In genomic region chr4:114146947-114147618, GRCh38 we compare ENCODE assay signal across 13 cellular contexts.
A peak's percentile ranks its signal among the peaks of the same experiment; 100 is the strongest.
DNase-seq lines count a peak whose midpoint lies in the region; ATAC-seq, FAIRE-seq and TF ChIP-seq lines count a peak whose summit lies in the region.
"Had no signal": no experiment of that assay in that cellular context is flagged by ENCODE, and none has a peak within 500 bp of the region (broad histone marks: within the 10 kb centered on the region; RNA-seq: fewer than 3 reads in every experiment).

No MANE protein-coding gene starts in this region.

- peaks cover 3% of the 10 kb centered on the region for H3K9me3 Mint-ChIP-seq in activated naive CD4-positive, alpha-beta T cell treated with anti-CD3 and anti-CD28 coated beads for 36 hours
- peaks cover 0 to 6% of the 10 kb centered on the region in 2 donors for H3K9me3 Mint-ChIP-seq in activated naive CD4-positive, alpha-beta T cell treated with anti-CD3 and anti-CD28 coated beads, Interleukin-2, amount 50 U/mL, for 72 hours

- no peak for TF ChIP-seq POLR2A in K562 (conservative IDR thresholded peaks at IDR 0.05)

- H3K79me2 ChIP-seq in K562 (ENCODE audit: control insufficient read depth, insufficient read depth, low read length), result no peaks in the 10 kb centered on the region

- no peak for TF ChIP-seq CTCF in K562 (IDR thresholded peaks at IDR 0.05 in 2 of 3, conservative IDR thresholded peaks at IDR 0.05 in 1 of 3; ENCODE audit: insufficient read depth in 2 of 3, low read depth in 1 of 3, low read length in 3 of 3)

- CTCF ChIA-PET in activated naive CD4-positive, alpha-beta T cell treated with anti-CD3 and anti-CD28 coated beads for 36 hours (lab: Charles Lee), result no interaction called here
- CTCF ChIA-PET in K562 (lab: Yijun Ruan, JAX; ENCODE audit: low intra/inter-chr PET ratio), result no interaction called here

- no peaks in the 10 kb centered on the region for H3K4me1 ChIP-seq in K562 (replicated peaks in 1 of 2; ENCODE audit: control insufficient read depth in 2 of 2, insufficient read depth in 2 of 2, low read length in 2 of 2)
- H3K4me1 ChIP-seq: psoas muscle had no signal

- no peak for DNase-seq in activated naive CD4-positive, alpha-beta T cell treated with anti-CD3 and anti-CD28 coated beads for 36 hours
- DNase-seq in activated naive CD4-positive, alpha-beta T cell treated with anti-CD3 and anti-CD28 coated beads, Interleukin-2, amount 50 U/mL, for 72 hours (ENCODE audit: low spot score in 2 of 2), result no peak
- peak; percentile 60 for DNase-seq in NOMO-1 treated with dmso at 0.1 percent for 144 hours (lab: John Stamatoyannopoulos, UW; ENCODE audit: unreplicated experiment)
- no peak for DNase-seq in K562 (ENCODE audit: extremely low read depth in 1 of 4, low spot score in 3 of 4)
- peak; percentile 7 for DNase-seq in stimulated activated naive CD8-positive, alpha-beta T cell treated with anti-CD3 and anti-CD28 coated beads, Interleukin-15, Interleukin-2, amounts not matched to agents 100 U/mL and 50 U/mL, for 24 hours
- DNase-seq in activated effector memory CD4-positive, alpha-beta T cell treated with anti-CD3 and anti-CD28 coated beads, Interleukin-2, amount 50 U/mL, for 16 hours, result no peak
- no peak for DNase-seq in NCI-H2196 (lab: John Stamatoyannopoulos, UW; ENCODE audit: unreplicated experiment)
- DNase-seq: psoas muscle; SHP77 treated with DMSO at 0.1 percent for 48 hours; stimulated activated naive CD4-positive, alpha-beta T cell treated with Interleukin-2 at 50 U/mL for 16 hours had no signal

- H3K9me3 ChIP-seq in K562 (replicated peaks; ENCODE audit: control insufficient read depth, insufficient read depth, low read depth, low read length), result no peaks in the 10 kb centered on the region
- H3K9me3 ChIP-seq: psoas muscle had no signal

- 0% methylated on average over 10 of the region's 10 CpGs for WGBS in K562 (ENCODE audit: insufficient coverage, low coverage, missing lambda C conversion rate)

- in situ Hi-C loops in K562 (cut with MboI), result no loop called here

- no peaks in the 10 kb centered on the region for H3K36me3 ChIP-seq in K562 (ENCODE audit: control insufficient read depth, insufficient read depth, low read length)

- no peak for TF ChIP-seq RAD21 in K562 (CRISPR knock-in tag; conservative IDR thresholded peaks at IDR 0.05 in 1 of 2, IDR thresholded peaks at IDR 0.05 in 1 of 2)

- intact Hi-C loops in activated naive CD4-positive, alpha-beta T cell treated with anti-CD3 and anti-CD28 coated beads for 36 hours (cut with micrococcal nuclease), result no loop called here
- intact Hi-C loops in K562 (cut with micrococcal nuclease), result no loop called here

- H3K9me1 ChIP-seq in K562 (ENCODE audit: control insufficient read depth, insufficient read depth, low read length), result no peaks in the 10 kb centered on the region

- no peak overlapping the region for H3K27ac ChIP-seq in K562 (ENCODE audit: extremely low read depth, low read depth, low read length)
- H3K27ac ChIP-seq: coronary artery, psoas muscle had no signal

- no peak for FAIRE-seq in K562 (lab: Jason Lieb, UNC)

- H3K4me3 ChIP-seq in K562, result no peak overlapping the region
- H3K4me3 ChIP-seq: coronary artery, psoas muscle had no signal

- no peaks in the 10 kb centered on the region for H3K36me3 Mint-ChIP-seq in activated naive CD4-positive, alpha-beta T cell treated with anti-CD3 and anti-CD28 coated beads for 36 hours (ENCODE audit: low read depth)
- peaks cover 0 to 7% of the 10 kb centered on the region in 2 donors for H3K36me3 Mint-ChIP-seq in activated naive CD4-positive, alpha-beta T cell treated with anti-CD3 and anti-CD28 coated beads, Interleukin-2, amount 50 U/mL, for 72 hours
- H3K36me3 Mint-ChIP-seq: mesothelial cell of epicardium had no signal

- peaks cover 5% of the 10 kb centered on the region for H3K27me3 Mint-ChIP-seq in activated naive CD4-positive, alpha-beta T cell treated with anti-CD3 and anti-CD28 coated beads for 36 hours (ENCODE audit: low read depth)

- H3K27me3 ChIP-seq in K562 (ENCODE audit: control insufficient read depth in 2 of 2, insufficient read depth in 2 of 2, low read length in 2 of 2), result no peaks in the 10 kb centered on the region

- no peak overlapping the region for H3K27ac Mint-ChIP-seq in activated naive CD4-positive, alpha-beta T cell treated with anti-CD3 and anti-CD28 coated beads for 36 hours
- no peak overlapping the region for H3K27ac Mint-ChIP-seq in activated naive CD4-positive, alpha-beta T cell treated with anti-CD3 and anti-CD28 coated beads, Interleukin-2, amount 50 U/mL, for 72 hours
- H3K27ac Mint-ChIP-seq: mesothelial cell of epicardium had no signal

- H2AFZ ChIP-seq in K562 (ENCODE audit: low read depth, low read length), result no peak overlapping the region

- no peaks in the 10 kb centered on the region for H4K20me1 ChIP-seq in K562 (replicated peaks; ENCODE audit: control insufficient read depth, insufficient read depth, low read length)

- H3K9ac ChIP-seq in K562 (ENCODE audit: insufficient read depth in 1 of 2, low read depth in 2 of 2, low read length in 2 of 2), result no peak overlapping the region

- POLR2A ChIA-PET in K562 (lab: Yijun Ruan, JAX), result no interaction called here

- H3K4me2 ChIP-seq in K562 (ENCODE audit: insufficient read depth, low read length), result no peak overlapping the region

- H3K4me1 Mint-ChIP-seq in activated naive CD4-positive, alpha-beta T cell treated with anti-CD3 and anti-CD28 coated beads for 36 hours (ENCODE audit: low read depth), result peaks cover 5% of the 10 kb centered on the region
- H3K4me1 Mint-ChIP-seq: mesothelial cell of epicardium had no signal

- H3K4me3 Mint-ChIP-seq in activated naive CD4-positive, alpha-beta T cell treated with anti-CD3 and anti-CD28 coated beads for 36 hours, result peak overlapping the region; percentile 73
- H3K4me3 Mint-ChIP-seq: mesothelial cell of epicardium had no signal

- no TSS peak for BruUV-seq in K562 (replicated peaks; lab: Mats Ljungman, UMichigan)

- no peak for ATAC-seq in activated naive CD4-positive, alpha-beta T cell treated with anti-CD3 and anti-CD28 coated beads, Interleukin-2, amount 50 U/mL, for 72 hours
- no peak for ATAC-seq in K562
- no peak for ATAC-seq in stimulated activated naive CD8-positive, alpha-beta T cell treated with anti-CD3 and anti-CD28 coated beads, Interleukin-15, Interleukin-2, amounts not matched to agents 100 U/mL and 50 U/mL, for 24 hours
- no peak for ATAC-seq in HG02884 (IDR thresholded peaks at IDR 0.05; ENCODE audit: unreplicated experiment)
- ATAC-seq: psoas muscle had no signal

- no peak for TF ChIP-seq EP300 in K562 (IDR thresholded peaks at IDR 0.05; ENCODE audit: low read length)

TF ChIP-seq in K562, 482 proteins besides CTCF, POLR2A, EP300 and RAD21 (continues in another document):
- TF ChIP-seq ZBTB40 (IDR thresholded peaks at IDR 0.05) (0 out of 2 replicates have a peak, but pooled peaks have one; percentile 17), ZBTB40 (CRISPR knock-in tag; IDR thresholded peaks at IDR 0.05) (no peak)

Comparison
In these comparisons a context has a peak if more than half of its experiments do, and no peak if none do; other contexts are left out.
1. DNase-seq: peak in NOMO-1 treated with dmso at 0.1 percent for 144 hours (single experiment) and stimulated activated naive CD8-positive, alpha-beta T cell treated with anti-CD3 and anti-CD28 coated beads, Interleukin-15, Interleukin-2, amounts not matched to agents 100 U/mL and 50 U/mL, for 24 hours (single experiment); none in activated naive CD4-positive, alpha-beta T cell treated with anti-CD3 and anti-CD28 coated beads for 36 hours (single experiment), activated naive CD4-positive, alpha-beta T cell treated with anti-CD3 and anti-CD28 coated beads, Interleukin-2, amount 50 U/mL, for 72 hours (0 of 2), K562 (0 of 4), activated effector memory CD4-positive, alpha-beta T cell treated with anti-CD3 and anti-CD28 coated beads, Interleukin-2, amount 50 U/mL, for 16 hours (single experiment) and NCI-H2196 (single experiment).